In genomic region chr1:43879996-43880395, GRCh38 we compare ENCODE assay signal across 17 cellular contexts. TPM values are rescaled to one million over a fixed set of nuclear protein-coding genes. Genes with fewer than 3 reads are reported as not detected.
"Had no signal": no experiment of that assay in that cellular context is flagged by ENCODE, and none has a peak within 500 bp of the region (broad histone marks: within the 10 kb centered on the region; RNA-seq: fewer than 3 reads in every experiment).

No MANE protein-coding gene starts in this region.

- H3K4me3 Mint-ChIP-seq: activated B cell treated with CpG ODN at 0.5 μM for 24 hours; activated CD4-positive, alpha-beta T cell treated with anti-CD3 and anti-CD28 coated beads, Interleukin-2, amount 10 ng/mL, durations not matched to agents 7 days and 5 days; activated naive CD8-positive, alpha-beta T cell treated with anti-CD3 and anti-CD28 coated beads, Interleukin-2, amount 10 ng/mL, durations not matched to agents 7 days and 5 days; activated T-cell treated with anti-CD3 and anti-CD28 coated beads, Interleukin-2, amount 50 U/mL, for 72 hours; brain; mesothelial cell of epicardium; T-helper 2 cell treated with Interferon-gamma antibody and Interleukin-4, amounts not matched to agents 5 μg/mL and 100 μg/mL, for 36 hours had no signal

- H3K9me3 ChIP-seq: prostate gland, stomach, thoracic aorta had no signal

- H3K4me1 ChIP-seq: prostate gland, stomach had no signal

- H3K4me1 Mint-ChIP-seq: activated B cell treated with CpG ODN at 0.5 μM for 24 hours; activated CD4-positive, alpha-beta T cell treated with anti-CD3 and anti-CD28 coated beads, Interleukin-2, amount 10 ng/mL, durations not matched to agents 7 days and 5 days; activated naive CD8-positive, alpha-beta T cell treated with anti-CD3 and anti-CD28 coated beads, Interleukin-2, amount 10 ng/mL, durations not matched to agents 7 days and 5 days had no signal

- H3K36me3 Mint-ChIP-seq: brain, mesothelial cell of epicardium had no signal

- DNase-seq: activated B cell treated with CpG ODN at 0.5 μM for 24 hours; activated CD4-positive, alpha-beta T cell treated with anti-CD3 and anti-CD28 coated beads, Interleukin-2, amount 10 ng/mL, durations not matched to agents 7 days and 5 days; activated CD8-positive, alpha-beta memory T cell treated with anti-CD3 and anti-CD28 coated beads, Interleukin-2, amount 50 U/mL, for 48 hours; activated naive CD8-positive, alpha-beta T cell treated with anti-CD3 and anti-CD28 coated beads, Interleukin-2, amount 10 ng/mL, durations not matched to agents 7 days and 5 days; activated T-cell treated with anti-CD3 and anti-CD28 coated beads, Interleukin-2, amount 50 U/mL, for 72 hours; cerebellar nuclear complex; erythroblast; hippocampal formation; stimulated activated CD4-positive, alpha-beta T cell treated with anti-CD3 and anti-CD28 coated beads, Interleukin-1b, Interleukin-23, amount 100 ng/mL, for 48 hours; stomach had no signal

- H3K9me3 Mint-ChIP-seq: activated B cell treated with CpG ODN at 0.5 μM for 24 hours; activated CD4-positive, alpha-beta T cell treated with anti-CD3 and anti-CD28 coated beads, Interleukin-2, amount 10 ng/mL, durations not matched to agents 7 days and 5 days; activated naive CD8-positive, alpha-beta T cell treated with anti-CD3 and anti-CD28 coated beads, Interleukin-2, amount 10 ng/mL, durations not matched to agents 7 days and 5 days; activated T-cell treated with anti-CD3 and anti-CD28 coated beads, Interleukin-2, amount 50 U/mL, for 72 hours; brain; mesothelial cell of epicardium; T-helper 2 cell treated with Interferon-gamma antibody and Interleukin-4, amounts not matched to agents 5 μg/mL and 100 μg/mL, for 36 hours had no signal

- H3K36me3 ChIP-seq: prostate gland, thoracic aorta had no signal

- ATAC-seq: sciatic nerve had no signal

- H3K4me3 ChIP-seq: prostate gland, stomach, thoracic aorta had no signal

- H3K27me3 ChIP-seq: stomach had no signal

- H3K27ac Mint-ChIP-seq: activated B cell treated with CpG ODN at 0.5 μM for 24 hours; activated CD4-positive, alpha-beta T cell treated with anti-CD3 and anti-CD28 coated beads, Interleukin-2, amount 10 ng/mL, durations not matched to agents 7 days and 5 days; activated naive CD8-positive, alpha-beta T cell treated with anti-CD3 and anti-CD28 coated beads, Interleukin-2, amount 10 ng/mL, durations not matched to agents 7 days and 5 days; activated T-cell treated with anti-CD3 and anti-CD28 coated beads, Interleukin-2, amount 50 U/mL, for 72 hours; brain; mesothelial cell of epicardium; T-helper 2 cell treated with Interferon-gamma antibody and Interleukin-4, amounts not matched to agents 5 μg/mL and 100 μg/mL, for 36 hours had no signal

- H3K27ac ChIP-seq: prostate gland, thoracic aorta had no signal

- H3K27me3 Mint-ChIP-seq: activated B cell treated with CpG ODN at 0.5 μM for 24 hours; activated CD4-positive, alpha-beta T cell treated with anti-CD3 and anti-CD28 coated beads, Interleukin-2, amount 10 ng/mL, durations not matched to agents 7 days and 5 days; activated naive CD8-positive, alpha-beta T cell treated with anti-CD3 and anti-CD28 coated beads, Interleukin-2, amount 10 ng/mL, durations not matched to agents 7 days and 5 days; brain had no signal

RNA-seq across cellular contexts. Expression of gene ARTN, which starts 53.6 kb away (rescaled TPM):
- total RNA-seq: dermis microvascular lymphatic vessel endothelial cell had no signal
